In genomic region chr1:180145446-180145845, GRCh38 we compare ENCODE assay signal across 2 cellular contexts.
TF ChIP-seq lines count a peak whose summit lies in the region.

No MANE protein-coding gene starts in this region.

TF ChIP-seq in HepG2, 621 proteins besides CTCF, POLR2A, EP300 and RAD21:
- no peak for TF ChIP-seq NR0B2 (CRISPR knock-in tag; IDR thresholded peaks at IDR 0.05)
- TF ChIP-seq ZBTB7A (CRISPR knock-in tag; IDR thresholded peaks at IDR 0.05) = no peak
- TF ChIP-seq MZF1 (CRISPR knock-in tag; IDR thresholded peaks at IDR 0.05; ENCODE audit: borderline replicate concordance) = no peak
- TF ChIP-seq ZNF841 (CRISPR knock-in tag; IDR thresholded peaks at IDR 0.05; ENCODE audit: borderline replicate concordance) = no peak
- TF ChIP-seq SOX5 (CRISPR knock-in tag; IDR thresholded peaks at IDR 0.05; ENCODE audit: borderline replicate concordance) = no peak
- no peak for TF ChIP-seq GATAD1 (CRISPR knock-in tag; IDR thresholded peaks at IDR 0.05)
- no peak for TF ChIP-seq ZNF564 (CRISPR knock-in tag; IDR thresholded peaks at IDR 0.05)

TF ChIP-seq in H1, 55 proteins besides CTCF, POLR2A, EP300 and RAD21:
- TF ChIP-seq CREB1 (IDR thresholded peaks at IDR 0.05) (no peak), RXRA (IDR thresholded peaks at IDR 0.05; ENCODE audit: insufficient read depth, low read depth, low read length) (no peak), POLR2AphosphoS5 (IDR thresholded peaks at IDR 0.05; ENCODE audit: low read depth, low read length) (no peak), KDM1A (IDR thresholded peaks at IDR 0.05; ENCODE audit: borderline replicate concordance, low read length) (no peak), CHD1 (IDR thresholded peaks at IDR 0.05; ENCODE audit: low read depth, low read length) (no peak), MAFK (IDR thresholded peaks at IDR 0.05; ENCODE audit: low read depth, low read length) (no peak), SP4 (IDR thresholded peaks at IDR 0.05; ENCODE audit: low read length) (no peak), EGR1 (IDR thresholded peaks at IDR 0.05; ENCODE audit: borderline replicate concordance, low read depth, low read length) (no peak), SAP30 (IDR thresholded peaks at IDR 0.05; ENCODE audit: insufficient read depth, insufficient replicate concordance, low read length) (no peak), POU5F1 (IDR thresholded peaks at IDR 0.05; ENCODE audit: low read depth, low read length) (no peak), RNF2 (IDR thresholded peaks at IDR 0.05; ENCODE audit: borderline replicate concordance, low read depth, low read length, missing control alignments, poor library complexity, severe bottlenecking) (no peak), GABPA (IDR thresholded peaks at IDR 0.05; ENCODE audit: borderline replicate concordance, insufficient read depth, low read length) (no peak), BRCA1 (IDR thresholded peaks at IDR 0.05; ENCODE audit: low read depth, low read length) (no peak), EZH2 (IDR thresholded peaks at IDR 0.05; ENCODE audit: low read depth, low read length, severe bottlenecking) (no peak), SIRT6 (IDR thresholded peaks at IDR 0.05; ENCODE audit: low read length) (no peak)
